8 cellular contexts compared by ENCODE assay signal in genomic region chr11:93784935-93785360, GRCh38. TPM values are rescaled to one million over a fixed set of nuclear protein-coding genes. Genes with fewer than 3 reads are reported as not detected.
DNase-seq lines count a peak whose midpoint lies in the region; ATAC-seq and TF ChIP-seq lines count a peak whose summit lies in the region.

No MANE protein-coding gene starts in this region.

- H3K4me3 Mint-ChIP-seq in brain (peak overlapping the region; percentile 92 to 100 (median 99)), type B pancreatic cell (peak overlapping the region; percentile 98)

- H3K27ac ChIP-seq in liver (ENCODE audit: low read depth in 1 of 2, low read length in 2 of 2), result peak overlapping the region; percentile 90 to 93

- H3K36me3 Mint-ChIP-seq in brain, result peaks cover 44% of the 10 kb centered on the region
- H3K36me3 Mint-ChIP-seq in type B pancreatic cell, result peaks cover 21% of the 10 kb centered on the region

- H3K9me3 Mint-ChIP-seq in brain, result peaks cover 0 to 2% (median 0%) of the 10 kb centered on the region in 5 experiments
- no peaks in the 10 kb centered on the region for H3K9me3 Mint-ChIP-seq in type B pancreatic cell

- peak overlapping the region; percentile 87 to 100 (median 97) for H3K27ac Mint-ChIP-seq in brain
- H3K27ac Mint-ChIP-seq in type B pancreatic cell, result peak overlapping the region; percentile 87

- peaks cover 16% of the 10 kb centered on the region for H3K27me3 Mint-ChIP-seq in brain
- H3K27me3 Mint-ChIP-seq in type B pancreatic cell, result no peaks in the 10 kb centered on the region

- peaks cover 3 to 13% (median 8%) of the 10 kb centered on the region in 4 donors for H3K36me3 ChIP-seq in liver (ENCODE audit: control insufficient read depth in 4 of 4, insufficient read depth in 3 of 4, low read depth in 1 of 4, low read length in 3 of 4)

- ATAC-seq in GM21786 (IDR thresholded peaks at IDR 0.05; ENCODE audit: unreplicated experiment), result peak; percentile 18

- peaks cover 6 to 27% (median 17%) of the 10 kb centered on the region in 4 donors for H3K4me1 ChIP-seq in liver (ENCODE audit: control insufficient read depth in 4 of 4, insufficient read depth in 4 of 4, low read length in 3 of 4)

- no peaks in the 10 kb centered on the region for H3K9me3 ChIP-seq in liver (ENCODE audit: control insufficient read depth in 4 of 4, low read length in 3 of 4)

- TF ChIP-seq CTCF in LNCaP clone FGC (IDR thresholded peaks at IDR 0.05; ENCODE audit: control insufficient read depth, extremely low read depth, insufficient read depth), result no peak
- peak in 1 of 2 experiments; percentile 53 for TF ChIP-seq CTCF in brain (conservative IDR thresholded peaks at IDR 0.05)
- no peak for TF ChIP-seq CTCF in liver (IDR thresholded peaks at IDR 0.05; ENCODE audit: low read depth, low read length, missing input control)
- no peak for TF ChIP-seq CTCF in type B pancreatic cell (conservative IDR thresholded peaks at IDR 0.05)

- H3K27me3 ChIP-seq in liver (ENCODE audit: control insufficient read depth in 4 of 4, insufficient read depth in 4 of 4, low read length in 3 of 4), result no peaks in the 10 kb centered on the region

- no peak for TF ChIP-seq RAD21 in liver (IDR thresholded peaks at IDR 0.05)

- H3K4me1 Mint-ChIP-seq in brain (peaks cover 60% of the 10 kb centered on the region), type B pancreatic cell (ENCODE audit: unreplicated experiment) (peaks cover 31% of the 10 kb centered on the region)

- peak; percentile 40 for DNase-seq in NCI-H1092 treated with DMSO at 0.1 percent for 48 hours (lab: John Stamatoyannopoulos, UW)
- no peak for DNase-seq in NCI-H1092 (lab: John Stamatoyannopoulos, UW)
- DNase-seq in LNCaP clone FGC (ENCODE audit: low read depth), result no peak
- DNase-seq in type B pancreatic cell (ENCODE audit: extremely low spot score, unreplicated experiment), result no peak
- no peak for DNase-seq in NCI-H446 treated with DMSO at 0.1 percent for 48 hours (lab: John Stamatoyannopoulos, UW)

- H3K9ac ChIP-seq in liver (ENCODE audit: low read depth in 1 of 2, low read length in 2 of 2), result peak overlapping the region; percentile 59 to 93

- H3K4me3 ChIP-seq in LNCaP clone FGC (ENCODE audit: low read depth, low read length) (peak overlapping the region; percentile 96), liver (ENCODE audit: low read depth in 1 of 3, low read length in 3 of 3) (peak overlapping the region; percentile 88 to 98 (median 91))

- under 1% methylated on average over 13 of the region's 13 CpGs for WGBS in liver

TF ChIP-seq in liver, 16 proteins besides CTCF, POLR2A, EP300 and RAD21:
- TF ChIP-seq HNF4G (IDR thresholded peaks at IDR 0.05) (no peak), FOXA2 (IDR thresholded peaks at IDR 0.05) (no peak), REST (IDR thresholded peaks at IDR 0.05) (no peak), NR2F2 (IDR thresholded peaks at IDR 0.05) (no peak), GABPA (IDR thresholded peaks at IDR 0.05 in 1 of 2, conservative IDR thresholded peaks at IDR 0.05 in 1 of 2) (no peak), RXRA (IDR thresholded peaks at IDR 0.05) (no peak), MAX (IDR thresholded peaks at IDR 0.05) (no peak), TAF1 (conservative IDR thresholded peaks at IDR 0.05) (no peak), HNF4A (conservative IDR thresholded peaks at IDR 0.05) (no peak), SP1 (IDR thresholded peaks at IDR 0.05) (no peak), ATF3 (IDR thresholded peaks at IDR 0.05) (no peak), EGR1 (IDR thresholded peaks at IDR 0.05; ENCODE audit: low read depth in 2 of 2) (no peak), JUND (IDR thresholded peaks at IDR 0.05) (no peak), YY1 (IDR thresholded peaks at IDR 0.05) (no peak), ZBTB33 (IDR thresholded peaks at IDR 0.05) (no peak), FOXA1 (IDR thresholded peaks at IDR 0.05) (no peak)

RNA-seq across cellular contexts. Expression of gene MED17, which starts 0.9 kb away (rescaled TPM):
- polyA plus RNA-seq in brain (ENCODE audit: insufficient read depth, low read depth, low replicate concordance) (22.0 TPM), liver (1 to 10 TPM; 2.8 to 5.0 TPM)
- total RNA-seq in liver (10 to 100 TPM; 10.0 to 12.7 TPM), type B pancreatic cell (ENCODE audit: low replicate concordance) (49.8 and 53.3 TPM in 2 replicates)

RNA-seq across cellular contexts. Expression of gene C11orf54, which starts 43.5 kb away (rescaled TPM):
- 20.4 TPM for polyA plus RNA-seq in brain (ENCODE audit: insufficient read depth, low read depth, low replicate concordance)
- 100 to 1,000 TPM in 1 of 2 donors, 10 to 100 TPM in 1; 79.8 to 154 TPM for total RNA-seq in liver
- 100 to 1,000 TPM in 1 of 2 donors, 10 to 100 TPM in 1; 60.8 to 148 TPM for polyA plus RNA-seq in liver
- total RNA-seq in type B pancreatic cell (ENCODE audit: low replicate concordance), result 25.6 and 29.9 TPM in 2 replicates

RNA-seq across cellular contexts. Expression of gene TAF1D, which starts 43.7 kb away (rescaled TPM):
- polyA plus RNA-seq in brain (ENCODE audit: insufficient read depth, low read depth, low replicate concordance) (31.3 TPM), liver (10 to 100 TPM; 18.2 to 27.9 TPM)
- total RNA-seq in liver (10 to 100 TPM; 31.5 to 97.7 TPM), type B pancreatic cell (ENCODE audit: low replicate concordance) (126 and 143 TPM in 2 replicates)
